In the genomic region with DNA sequence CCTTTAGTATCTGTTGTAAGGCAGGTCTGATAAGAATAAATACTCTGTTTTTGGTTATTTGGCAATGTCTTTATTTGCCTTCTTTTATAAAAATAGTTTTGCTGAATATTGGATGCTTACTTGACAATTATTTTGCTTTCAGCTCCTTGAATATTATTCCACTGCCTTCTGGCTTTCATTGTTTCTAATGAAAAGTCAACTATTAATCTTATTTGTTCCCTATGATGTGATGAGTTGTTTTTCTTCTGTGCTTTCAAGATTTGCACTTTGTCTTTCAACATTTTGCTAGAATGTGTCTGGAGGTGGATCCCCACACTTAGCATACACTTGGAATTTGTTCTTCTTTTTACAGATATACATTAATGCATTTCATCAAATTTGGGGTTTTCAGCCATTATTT, we compare ENCODE assay signal across 40 cellular contexts.
"Had no signal": no experiment of that assay in that cellular context is flagged by ENCODE, and none has a peak within 500 bp of the region (broad histone marks: within the 10 kb centered on the region; RNA-seq: fewer than 3 reads in every experiment).

No MANE protein-coding gene starts in this region.

- H3K36me3 ChIP-seq: adrenal gland, ascending aorta, brain microvascular endothelial cell, breast epithelium, cardiac muscle cell had no signal

- H3K27me3 Mint-ChIP-seq: activated naive CD4-positive, alpha-beta T cell treated with anti-CD3 and anti-CD28 coated beads, Interleukin-2, amount 10 ng/mL, durations not matched to agents 7 days and 5 days; activated naive CD4-positive, alpha-beta T cell treated with anti-CD3 and anti-CD28 coated beads, Interleukin-2, amount 50 U/mL, for 24 hours; activated naive CD8-positive, alpha-beta T cell; activated naive CD8-positive, alpha-beta T cell treated with anti-CD3 and anti-CD28 coated beads for 36 hours; activated naive CD8-positive, alpha-beta T cell treated with anti-CD3 and anti-CD28 coated beads, Interleukin-2, amount 10 ng/mL, durations not matched to agents 7 days and 5 days; activated naive CD8-positive, alpha-beta T cell treated with anti-CD3 and anti-CD28 coated beads, Interleukin-2, amount 50 U/mL, for 24 hours; activated T-cell treated with anti-CD3 and anti-CD28 coated beads, Interleukin-2, amount 50 U/mL, for 24 hours; activated T-helper 17 cell treated with anti-CD3 and anti-CD28 coated beads, Interleukin-2, amount 50 U/mL, for 72 hours; central memory CD8-positive, alpha-beta T cell had no signal

- H3K4me1 Mint-ChIP-seq: activated naive CD4-positive, alpha-beta T cell treated with anti-CD3 and anti-CD28 coated beads, Interleukin-2, amount 10 ng/mL, durations not matched to agents 7 days and 5 days; activated naive CD4-positive, alpha-beta T cell treated with anti-CD3 and anti-CD28 coated beads, Interleukin-2, amount 50 U/mL, for 24 hours; activated naive CD8-positive, alpha-beta T cell treated with anti-CD3 and anti-CD28 coated beads for 36 hours; activated naive CD8-positive, alpha-beta T cell treated with anti-CD3 and anti-CD28 coated beads, Interleukin-2, amount 10 ng/mL, durations not matched to agents 7 days and 5 days; activated naive CD8-positive, alpha-beta T cell treated with anti-CD3 and anti-CD28 coated beads, Interleukin-2, amount 50 U/mL, for 24 hours; activated T-helper 17 cell treated with anti-CD3 and anti-CD28 coated beads, Interleukin-2, amount 50 U/mL, for 72 hours; brain; central memory CD8-positive, alpha-beta T cell had no signal

- H3K9me3 Mint-ChIP-seq: activated naive CD4-positive, alpha-beta T cell treated with anti-CD3 and anti-CD28 coated beads, Interleukin-2, amount 10 ng/mL, durations not matched to agents 7 days and 5 days; activated naive CD4-positive, alpha-beta T cell treated with anti-CD3 and anti-CD28 coated beads, Interleukin-2, amount 50 U/mL, for 72 hours; activated naive CD8-positive, alpha-beta T cell treated with anti-CD3 and anti-CD28 coated beads for 36 hours; activated naive CD8-positive, alpha-beta T cell treated with anti-CD3 and anti-CD28 coated beads, Interleukin-2, amount 10 ng/mL, durations not matched to agents 7 days and 5 days; activated T-cell treated with anti-CD3 and anti-CD28 coated beads, Interleukin-2, amount 50 U/mL, for 72 hours; activated T-helper 1 cell treated with anti-CD3 and anti-CD28 coated beads, Interleukin-12 subunit alpha, Interleukin-12 subunit beta, Interleukin-2, Interleukin-4 antibody, amounts not matched to agents 30 ng/mL and 10 ng/mL and 1 ng/mL, durations not matched to agents 14 hours and 24 hours and 36 hours; activated T-helper 2 cell treated with anti-CD3 and anti-CD28 coated beads, Interferon-gamma antibody, Interleukin-2, Interleukin-4, amounts not matched to agents 10 μg/mL and 5 μg/mL and 100 μg/mL, durations not matched to agents 14 hours and 24 hours and 36 hours; central memory CD8-positive, alpha-beta T cell had no signal

- H3K27me3 ChIP-seq: adrenal gland, ascending aorta, body of pancreas, brain microvascular endothelial cell, breast epithelium, cardiac muscle cell had no signal

- FAIRE-seq: astrocyte, bronchial epithelial cell had no signal

- DNase-seq: activated effector memory CD4-positive, alpha-beta T cell treated with anti-CD3 and anti-CD28 coated beads, Interleukin-2, amount 50 U/mL, for 16 hours; activated effector memory CD4-positive, alpha-beta T cell treated with Interleukin-2 at 50 U/mL for 16 hours; activated gamma-delta T cell; activated gamma-delta T cell treated with Interleukin-2 at 50 U/mL for 16 hours; activated naive CD4-positive, alpha-beta T cell; activated naive CD4-positive, alpha-beta T cell treated with anti-CD3 and anti-CD28 coated beads for 36 hours; activated naive CD4-positive, alpha-beta T cell treated with anti-CD3 and anti-CD28 coated beads, Interleukin-2, amount 10 ng/mL, durations not matched to agents 7 days and 5 days; activated naive CD4-positive, alpha-beta T cell treated with anti-CD3 and anti-CD28 coated beads, Interleukin-2, amount 50 U/mL, for 16 hours; activated naive CD4-positive, alpha-beta T cell treated with Interleukin-2 at 50 U/mL for 16 hours; activated naive CD8-positive, alpha-beta T cell treated with anti-CD3 and anti-CD28 coated beads for 36 hours; activated naive CD8-positive, alpha-beta T cell treated with anti-CD3 and anti-CD28 coated beads, Interleukin-2, amount 10 ng/mL, durations not matched to agents 7 days and 5 days; activated naive CD8-positive, alpha-beta T cell treated with anti-CD3 and anti-CD28 coated beads, Interleukin-2, amount 50 U/mL, for 24 hours; activated T-cell treated with anti-CD3 and anti-CD28 coated beads, Interleukin-2, amount 50 U/mL, for 1 hour; activated T-cell treated with anti-CD3 and anti-CD28 coated beads, Interleukin-2, amount 50 U/mL, for 24 hours; activated T-cell treated with anti-CD3 and anti-CD28 coated beads, Interleukin-2, amount 50 U/mL, for 4 hours; activated T-cell treated with anti-CD3 and anti-CD28 coated beads, Interleukin-2, amount 50 U/mL, for 48 hours; activated T-cell treated with anti-CD3 and anti-CD28 coated beads, Interleukin-2, amount 50 U/mL, for 72 hours; adrenal gland; amniotic stem cell; amygdala; anterior cingulate cortex; aorta; body of pancreas; brain microvascular endothelial cell; caudate nucleus; central memory CD4-positive, alpha-beta T cell; cerebellar nuclear complex had no signal

- H3K4me3 Mint-ChIP-seq: activated naive CD4-positive, alpha-beta T cell treated with anti-CD3 and anti-CD28 coated beads for 36 hours; activated naive CD4-positive, alpha-beta T cell treated with anti-CD3 and anti-CD28 coated beads, Interleukin-2, amount 10 ng/mL, durations not matched to agents 7 days and 5 days; activated naive CD4-positive, alpha-beta T cell treated with anti-CD3 and anti-CD28 coated beads, Interleukin-2, amount 50 U/mL, for 24 hours; activated naive CD8-positive, alpha-beta T cell; activated naive CD8-positive, alpha-beta T cell treated with anti-CD3 and anti-CD28 coated beads for 36 hours; activated naive CD8-positive, alpha-beta T cell treated with anti-CD3 and anti-CD28 coated beads, Interleukin-2, amount 10 ng/mL, durations not matched to agents 7 days and 5 days; activated naive CD8-positive, alpha-beta T cell treated with anti-CD3 and anti-CD28 coated beads, Interleukin-2, amount 50 U/mL, for 24 hours; activated T-cell treated with anti-CD3 and anti-CD28 coated beads, Interleukin-2, amount 50 U/mL, for 24 hours; activated T-cell treated with anti-CD3 and anti-CD28 coated beads, Interleukin-2, amount 50 U/mL, for 4 hours; activated T-cell treated with anti-CD3 and anti-CD28 coated beads, Interleukin-2, amount 50 U/mL, for 72 hours; activated T-helper 1 cell treated with anti-CD3 and anti-CD28 coated beads, Interleukin-12 subunit alpha, Interleukin-12 subunit beta, Interleukin-2, Interleukin-4 antibody, amounts not matched to agents 30 ng/mL and 10 ng/mL and 1 ng/mL, durations not matched to agents 14 hours and 24 hours and 36 hours; activated T-helper 17 cell treated with anti-CD3 and anti-CD28 coated beads, Interleukin-2, amount 50 U/mL, for 72 hours; brain; central memory CD8-positive, alpha-beta T cell had no signal

- H3K27ac ChIP-seq: adrenal gland, ascending aorta, body of pancreas, brain microvascular endothelial cell, breast epithelium, cardiac muscle cell had no signal

- H3K4me1 ChIP-seq: adrenal gland, ascending aorta, body of pancreas, breast epithelium had no signal

- H3K4me3 ChIP-seq: adrenal gland, ascending aorta, body of pancreas, breast epithelium, cardiac muscle cell had no signal

- ATAC-seq: activated naive CD4-positive, alpha-beta T cell treated with anti-CD3 and anti-CD28 coated beads, Interleukin-2, amount 50 U/mL, for 72 hours; activated naive CD8-positive, alpha-beta T cell treated with anti-CD3 and anti-CD28 coated beads, Interleukin-2, amount 50 U/mL, for 24 hours; activated T-cell treated with anti-CD3 and anti-CD28 coated beads, Interleukin-2, amount 50 U/mL, for 4 hours; activated T-cell treated with anti-CD3 and anti-CD28 coated beads, Interleukin-2, amount 50 U/mL, for 72 hours; activated T-helper 17 cell treated with anti-CD3 and anti-CD28 coated beads, Interleukin-2, amount 50 U/mL, for 72 hours; body of pancreas had no signal

- H3K36me3 Mint-ChIP-seq: activated naive CD4-positive, alpha-beta T cell treated with anti-CD3 and anti-CD28 coated beads, Interleukin-2, amount 10 ng/mL, durations not matched to agents 7 days and 5 days; activated naive CD4-positive, alpha-beta T cell treated with anti-CD3 and anti-CD28 coated beads, Interleukin-2, amount 50 U/mL, for 24 hours; activated naive CD4-positive, alpha-beta T cell treated with anti-CD3 and anti-CD28 coated beads, Interleukin-2, amount 50 U/mL, for 72 hours; activated naive CD8-positive, alpha-beta T cell; activated naive CD8-positive, alpha-beta T cell treated with anti-CD3 and anti-CD28 coated beads for 36 hours; activated naive CD8-positive, alpha-beta T cell treated with anti-CD3 and anti-CD28 coated beads, Interleukin-2, amount 10 ng/mL, durations not matched to agents 7 days and 5 days had no signal

- H3K27ac Mint-ChIP-seq: activated naive CD4-positive, alpha-beta T cell treated with anti-CD3 and anti-CD28 coated beads for 36 hours; activated naive CD4-positive, alpha-beta T cell treated with anti-CD3 and anti-CD28 coated beads, Interleukin-2, amount 10 ng/mL, durations not matched to agents 7 days and 5 days; activated naive CD4-positive, alpha-beta T cell treated with anti-CD3 and anti-CD28 coated beads, Interleukin-2, amount 50 U/mL, for 24 hours; activated naive CD4-positive, alpha-beta T cell treated with anti-CD3 and anti-CD28 coated beads, Interleukin-2, amount 50 U/mL, for 72 hours; activated naive CD8-positive, alpha-beta T cell; activated naive CD8-positive, alpha-beta T cell treated with anti-CD3 and anti-CD28 coated beads for 36 hours; activated naive CD8-positive, alpha-beta T cell treated with anti-CD3 and anti-CD28 coated beads, Interleukin-2, amount 10 ng/mL, durations not matched to agents 7 days and 5 days; activated naive CD8-positive, alpha-beta T cell treated with anti-CD3 and anti-CD28 coated beads, Interleukin-2, amount 50 U/mL, for 24 hours; activated T-cell treated with anti-CD3 and anti-CD28 coated beads, Interleukin-2, amount 50 U/mL, for 24 hours; activated T-cell treated with anti-CD3 and anti-CD28 coated beads, Interleukin-2, amount 50 U/mL, for 72 hours; activated T-helper 1 cell treated with anti-CD3 and anti-CD28 coated beads, Interleukin-12 subunit alpha, Interleukin-12 subunit beta, Interleukin-2, Interleukin-4 antibody, amounts not matched to agents 30 ng/mL and 10 ng/mL and 1 ng/mL, durations not matched to agents 14 hours and 24 hours and 36 hours; activated T-helper 17 cell treated with anti-CD3 and anti-CD28 coated beads, Interleukin-2, amount 50 U/mL, for 72 hours; activated T-helper 2 cell treated with anti-CD3 and anti-CD28 coated beads, Interferon-gamma antibody, Interleukin-2, Interleukin-4, amounts not matched to agents 10 μg/mL and 5 μg/mL and 100 μg/mL, durations not matched to agents 14 hours and 24 hours and 36 hours; brain had no signal

- H3K9me3 ChIP-seq: adrenal gland had no signal
